8 cellular contexts compared by ENCODE assay signal in the genomic region with DNA sequence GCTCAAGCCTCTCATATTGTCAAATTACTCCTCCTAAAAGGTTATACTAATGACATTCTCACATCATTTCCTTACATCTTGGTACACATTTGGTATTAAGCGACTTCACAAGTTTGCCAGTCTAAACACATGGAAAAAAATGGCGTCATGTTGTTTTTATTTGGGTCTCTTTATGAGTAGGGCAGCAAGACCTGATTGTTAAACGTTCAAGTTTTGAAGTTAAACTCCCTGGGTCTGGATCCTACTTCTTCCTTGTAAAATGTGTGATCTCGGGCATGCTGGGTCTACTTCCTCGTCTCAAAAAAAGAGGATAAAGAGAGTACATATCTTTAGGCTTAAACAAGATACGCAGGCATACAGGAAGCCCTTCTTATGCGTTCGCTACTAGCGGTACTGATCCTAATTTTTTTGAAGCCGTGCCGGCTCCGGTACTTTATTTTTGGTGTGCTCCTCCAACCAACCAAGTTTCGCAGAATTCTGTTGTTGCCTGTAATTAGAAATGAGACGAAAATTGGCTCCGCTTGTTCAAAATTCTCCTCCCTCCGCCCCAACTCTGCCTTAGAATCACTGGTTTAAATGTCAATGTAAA. TPM values are rescaled to one million over a fixed set of nuclear protein-coding genes. Genes with fewer than 3 reads are reported as not detected.
DNase-seq lines count a peak whose midpoint lies in the region; ATAC-seq and TF ChIP-seq lines count a peak whose summit lies in the region.

No MANE protein-coding gene starts in this region.

- no peak for TF ChIP-seq CTCF in left lung (IDR thresholded peaks at IDR 0.05)
- no peak for TF ChIP-seq CTCF in thyroid gland (IDR thresholded peaks at IDR 0.05)
- TF ChIP-seq CTCF in GM13977 (IDR thresholded peaks at IDR 0.05; ENCODE audit: extremely low read depth, insufficient read depth, missing control alignments), result no peak

- TF ChIP-seq POLR2A in thyroid gland (IDR thresholded peaks at IDR 0.05), result no peak

- H3K36me3 ChIP-seq in H7 (replicated peaks; ENCODE audit: control insufficient read depth, insufficient read depth, low read length) (no peaks in the 10 kb centered on the region), left lung (no peaks in the 10 kb centered on the region), thyroid gland (no peaks in the 10 kb centered on the region)

- ATAC-seq in left lung, result peak; percentile 26

- DNase-seq in NCI-H510A treated with DMSO at 0.1 percent for 48 hours (lab: John Stamatoyannopoulos, UW) (peak; percentile 36), NCI-H510A (lab: John Stamatoyannopoulos, UW) (no peak), H7 (no peak), NCI-H2227 (lab: John Stamatoyannopoulos, UW; ENCODE audit: unreplicated experiment) (peak; percentile 73), caudate nucleus (lab: John Stamatoyannopoulos, UW) (peak in 18 of 61 donors; percentile 20 to 85 (median 65)), left lung (no peak), thyroid gland (peak in 1 of 2 donors; percentile 16), GM13977 (ENCODE audit: low spot score) (no peak)

- 1% methylated on average over 16 of the region's 16 CpGs for WGBS in thyroid gland, 2 donors

- H3K27ac ChIP-seq in caudate nucleus (ENCODE audit: low read depth, low read length) (peak overlapping the region; percentile 98), left lung (peak overlapping the region; percentile 98), thyroid gland (peak overlapping the region; percentile 93 to 97 (median 97))

- intact Hi-C loops in left lung (cut with DNase I) (no loop called here), thyroid gland (cut with DNase I) (no loop called here)

- H3K9me3 ChIP-seq in left lung (no peaks in the 10 kb centered on the region), thyroid gland (no peaks in the 10 kb centered on the region)

- no peaks in the 10 kb centered on the region for H3K27me3 ChIP-seq in H7 (ENCODE audit: control insufficient read depth, insufficient read depth, low read length)
- no peaks in the 10 kb centered on the region for H3K27me3 ChIP-seq in left lung
- H3K27me3 ChIP-seq in thyroid gland, result no peaks in the 10 kb centered on the region

- in situ Hi-C loops in GM13977 (cut with MboI; ENCODE audit: low pct_unique_long_range_greater_than_20kb, low sequenced_read_pairs, unreplicated experiment), result no loop called here

- H3K4me3 ChIP-seq in H7 (ENCODE audit: insufficient read depth, low read depth, low read length), result peak overlapping the region; percentile 88
- peak overlapping the region; percentile 58 to 88 for H3K4me3 ChIP-seq in left lung
- peak overlapping the region in 2 of 3 donors; percentile 21 to 83 for H3K4me3 ChIP-seq in thyroid gland (replicated peaks in 1 of 3)

- H3K4me1 ChIP-seq in left lung, result peaks cover 12 to 36% of the 10 kb centered on the region in 2 donors
- H3K4me1 ChIP-seq in thyroid gland, result peaks cover 12 to 13% of the 10 kb centered on the region in 2 donors

RNA-seq across cellular contexts. Expression of gene CDC37L1, which starts 0.6 kb away (rescaled TPM):
- total RNA-seq in H7 (2014; rRNA removed; shearing (Covaris generic)), result 18.8 and 20.4 TPM in 2 replicates
- total RNA-seq in left lung (10 to 100 TPM; 14.5 to 16.4 TPM), thyroid gland (10 to 100 TPM; 33.8 to 44.6 (median 37.3) TPM)

RNA-seq across cellular contexts. Expression of gene SPATA6L, which starts 12.5 kb away (rescaled TPM):
- total RNA-seq in H7 (2014; rRNA removed; shearing (Covaris generic)), result 0.48 TPM in 1 of 2 replicates, not detected in the other
- 10 to 100 TPM in 1 of 2 donors, 1 to 10 TPM in 1; 9.4 to 10.1 TPM for total RNA-seq in left lung
- 10 to 100 TPM; 14.3 to 21.0 (median 16.9) TPM for total RNA-seq in thyroid gland

RNA-seq across cellular contexts. Expression of gene PLPP6, which starts 16.7 kb away (rescaled TPM):
- 5.8 and 6.8 TPM in 2 replicates for total RNA-seq in H7 (2014; rRNA removed; shearing (Covaris generic))
- total RNA-seq in left lung (1 to 10 TPM; 5.7 to 6.3 TPM), thyroid gland (10 to 100 TPM in 3 of 4 donors, 1 to 10 TPM in 1; 7.5 to 12.4 (median 11.2) TPM)

Comparison
In these comparisons a context has a peak if more than half of its experiments do, and no peak if none do; other contexts are left out.
1. DNase-seq: peak in NCI-H510A treated with DMSO at 0.1 percent for 48 hours (single experiment) and NCI-H2227 (single experiment); none in NCI-H510A (single experiment), H7 (single experiment), left lung (0 of 2) and GM13977 (single experiment).
2. Peak in every context shown above with its lines, with median percentiles within 50 percentile points of each other: H3K4me3 ChIP-seq and H3K27ac ChIP-seq.